In genomic region chr11:133950874-133951483, GRCh38 we compare ENCODE assay signal across 12 cellular contexts. TPM values are rescaled to one million over a fixed set of nuclear protein-coding genes. Genes with fewer than 3 reads are reported as not detected.
DNase-seq lines count a peak whose midpoint lies in the region; ATAC-seq, FAIRE-seq and TF ChIP-seq lines count a peak whose summit lies in the region.
"Had no signal": no experiment of that assay in that cellular context is flagged by ENCODE, and none has a peak within 500 bp of the region (broad histone marks: within the 10 kb centered on the region; RNA-seq: fewer than 3 reads in every experiment).

No MANE protein-coding gene starts in this region.

- H3K79me2 ChIP-seq in SK-N-SH (ENCODE audit: insufficient read depth) = no peaks in the 10 kb centered on the region

- no peaks in the 10 kb centered on the region for H4K20me1 ChIP-seq in SK-N-SH (ENCODE audit: insufficient read depth)

- H3K9me3 ChIP-seq in esophagus squamous epithelium (no peaks in the 10 kb centered on the region), SK-N-SH (no peaks in the 10 kb centered on the region)
- H3K9me3 ChIP-seq: A549, pancreas had no signal

- no peak for FAIRE-seq in frontal cortex (lab: Jason Lieb, UNC)
- FAIRE-seq: A549, pancreas had no signal

- H3K4me3 ChIP-seq in esophagus squamous epithelium (peak overlapping the region in 3 of 4 donors; percentile 30 to 58 (median 33)), urinary bladder (ENCODE audit: low read depth, low read length) (peak overlapping the region; percentile 7), SK-N-SH (ENCODE audit: low read depth in 2 of 2, low read length in 1 of 2) (no peak overlapping the region)
- H3K4me3 ChIP-seq: A549, pancreas had no signal

- peaks cover 0 to 99% (median 4%) of the 10 kb centered on the region in 4 donors for H3K27me3 ChIP-seq in esophagus squamous epithelium
- peaks cover 17% of the 10 kb centered on the region for H3K27me3 ChIP-seq in SK-N-SH (ENCODE audit: insufficient read depth)
- H3K27me3 ChIP-seq: pancreas had no signal

- no peaks in the 10 kb centered on the region for H3K36me3 Mint-ChIP-seq in nephron (ENCODE audit: low read depth)

- no peaks in the 10 kb centered on the region for H3K9me2 ChIP-seq in SK-N-SH

- H3K4me3 Mint-ChIP-seq in nephron = peak overlapping the region; percentile 73 to 90 (median 80)

- TF ChIP-seq RAD21 in SK-N-SH (IDR thresholded peaks at IDR 0.05; ENCODE audit: low read length) = no peak

- TF ChIP-seq EP300 in SK-N-SH (IDR thresholded peaks at IDR 0.05; ENCODE audit: borderline replicate concordance in 1 of 2, low read depth in 1 of 2, low read length in 1 of 2) = no peak

- DNase-seq in NCI-H2171 treated with DMSO at 0.1 percent for 48 hours (lab: John Stamatoyannopoulos, UW) = peak; percentile 56
- DNase-seq in NCI-H2171 (lab: John Stamatoyannopoulos, UW) = no peak
- DNase-seq in esophagus squamous epithelium (lab: John Stamatoyannopoulos, UW) = no peak
- no peak for DNase-seq in SK-N-SH
- no peak for DNase-seq in frontal cortex (ENCODE audit: low spot score in 2 of 2)
- DNase-seq: activated gamma-delta T cell treated with Interleukin-2 at 50 U/mL for 16 hours; effector memory CD4-positive, alpha-beta T cell had no signal

- no peak for TF ChIP-seq CTCF in esophagus squamous epithelium (IDR thresholded peaks at IDR 0.05)
- TF ChIP-seq CTCF in nephron (IDR thresholded peaks at IDR 0.05; ENCODE audit: unreplicated experiment in 3 of 3) = no peak
- no peak for TF ChIP-seq CTCF in SK-N-SH (IDR thresholded peaks at IDR 0.05)

- CTCF ChIA-PET in SK-N-SH (lab: Yijun Ruan, JAX) = interaction anchor here (0.6 to 16.7 kb wide), 4 partner anchors 26 to 461 kb away, joined by 3 to 200 read pairs (median 40); partner anchors contain the start of gene B3GAT1

- no peak for TF ChIP-seq POLR2A in esophagus squamous epithelium (IDR thresholded peaks at IDR 0.05)

- H3K4me2 ChIP-seq in SK-N-SH = no peak overlapping the region

- POLR2A ChIA-PET in SK-N-SH (lab: Yijun Ruan, JAX) = interaction anchor here (0.7 to 6.6 kb wide), 2 partner anchors 48 to 84 kb away, joined by 3 to 69 read pairs; no protein-coding TSS in a partner anchor

- no peaks in the 10 kb centered on the region for H3K9me3 Mint-ChIP-seq in nephron

- ATAC-seq in GM18517 (IDR thresholded peaks at IDR 0.05; ENCODE audit: unreplicated experiment) = no peak
- ATAC-seq: A549, pancreas had no signal

- H3K27ac Mint-ChIP-seq in nephron = peak overlapping the region; percentile 67 to 91 (median 90)

- no peaks in the 10 kb centered on the region for H3F3A ChIP-seq in SK-N-SH (replicated peaks; ENCODE audit: insufficient read depth)

- H3K27ac ChIP-seq in esophagus squamous epithelium = peak overlapping the region; percentile 13 to 79 (median 75)
- H3K27ac ChIP-seq in urinary bladder (ENCODE audit: low read depth) = no peak overlapping the region
- H3K27ac ChIP-seq in SK-N-SH (ENCODE audit: low read depth in 2 of 2, low read length in 1 of 2) = peak overlapping the region in 1 of 2 experiments; percentile 81; a peak in 2 of 4 replicates
- H3K27ac ChIP-seq: A549, pancreas had no signal

- no peak overlapping the region for H3K9ac ChIP-seq in SK-N-SH

- H3K4me1 Mint-ChIP-seq in nephron = peaks cover 83% of the 10 kb centered on the region

- intact Hi-C loops in esophagus squamous epithelium (cut with DNase I) = no loop called here

- WGBS in esophagus squamous epithelium, 2 donors = 40% methylated on average over 7 of the region's 24 CpGs; no CpG with 5 or more reads in 1 of the 2 donors
- 13% methylated on average over 24 of the region's 24 CpGs for WGBS in urinary bladder
- WGBS in SK-N-SH (ENCODE audit: low lambda C conversion rate) = 65% methylated on average over 21 of the region's 24 CpGs

- H3K27me3 Mint-ChIP-seq in nephron (ENCODE audit: low read depth) = peaks cover 69% of the 10 kb centered on the region

- H3K4me1 ChIP-seq in esophagus squamous epithelium = peaks cover 26 to 97% (median 46%) of the 10 kb centered on the region in 3 donors
- H3K4me1 ChIP-seq in urinary bladder (ENCODE audit: insufficient read depth) = no peaks in the 10 kb centered on the region
- peaks cover 0 to 94% of the 10 kb centered on the region in 2 experiments; a peak in 2 of 4 replicates for H3K4me1 ChIP-seq in SK-N-SH (ENCODE audit: control insufficient read depth in 1 of 2, insufficient read depth in 2 of 2, low read depth in 1 of 2, low read length in 1 of 2)

- H2AFZ ChIP-seq in SK-N-SH (ENCODE audit: low read depth) = no peak overlapping the region

- H3K36me3 ChIP-seq in esophagus squamous epithelium = no peaks in the 10 kb centered on the region
- no peaks in the 10 kb centered on the region for H3K36me3 ChIP-seq in urinary bladder (ENCODE audit: insufficient read depth)
- H3K36me3 ChIP-seq in SK-N-SH (replicated peaks in 1 of 2; ENCODE audit: control insufficient read depth in 1 of 2, insufficient read depth in 2 of 2, low read length in 1 of 2) = no peaks in the 10 kb centered on the region
- H3K36me3 ChIP-seq: pancreas had no signal

TF ChIP-seq in SK-N-SH, 30 proteins besides CTCF, POLR2A, EP300 and RAD21:
- TF ChIP-seq TCF12 (IDR thresholded peaks at IDR 0.05) (no peak), FOSL2 (IDR thresholded peaks at IDR 0.05; ENCODE audit: borderline replicate concordance, low read depth) (no peak), MEF2A (IDR thresholded peaks at IDR 0.05; ENCODE audit: borderline replicate concordance, low read depth) (no peak)

RNA-seq across cellular contexts. Expression of gene IGSF9B, which starts 5.8 kb away (rescaled TPM):
- total RNA-seq in esophagus squamous epithelium (1 to 10 TPM; 1.1 to 4.8 (median 1.8) TPM), urinary bladder (11.4 TPM), frontal cortex (6.9 TPM)
- polyA plus RNA-seq in urinary bladder (14.0 TPM), SK-N-SH (2012; rRNA removed) (0.41 and 0.96 TPM in 2 replicates)
- polyA plus RNA-seq in SK-N-SH (2012; cell fraction: cytosol; rRNA removed) = 0.45 and 0.75 TPM in 2 replicates
- polyA plus RNA-seq in SK-N-SH (2012; cell fraction: nucleus; rRNA removed) = 2.4 and 4.2 TPM in 2 replicates

Comparison
In these comparisons a context has a peak if more than half of its experiments do, and no peak if none do; other contexts are left out.
1. H3K4me3 ChIP-seq: peak in esophagus squamous epithelium (3 of 4) and urinary bladder (single experiment); none in SK-N-SH (0 of 2).